Comparison of ENCODE assay signal across 1 cellular context in genomic region chr6:108294787-108295625, GRCh38.
TF ChIP-seq lines count a peak whose summit lies in the region.

Gene AFG1L, plus strand, starts transcription at chr6:108295054. Its CDS starts 26 bp downstream, at chr6:108295080.

TF ChIP-seq in GM12878, 131 proteins besides CTCF, POLR2A, EP300 and RAD21 (continued from another document and continues in another):
- TF ChIP-seq KAT2A (conservative IDR thresholded peaks at IDR 0.05; ENCODE audit: control insufficient read depth, low read depth, low read length) = no peak
- peak; percentile 30; the same call in 1 of the 2 replicates for TF ChIP-seq EED (IDR thresholded peaks at IDR 0.05; ENCODE audit: low read depth)
- TF ChIP-seq YY1 (IDR thresholded peaks at IDR 0.05; ENCODE audit: low read depth, low read length) = peak; percentile 97
- no peak for TF ChIP-seq ZNF592 (IDR thresholded peaks at IDR 0.05)
- no peak for TF ChIP-seq POLR2AphosphoS2 (IDR thresholded peaks at IDR 0.05; ENCODE audit: low read depth, low read length)
- no peak for TF ChIP-seq FOXK2 (IDR thresholded peaks at IDR 0.05)
- TF ChIP-seq SMAD1 (IDR thresholded peaks at IDR 0.05; ENCODE audit: low read depth, partially characterized antibody) = no peak
- 0 out of 2 replicates have a peak, but pooled peaks have one; percentile 37 for TF ChIP-seq RELB (IDR thresholded peaks at IDR 0.05; ENCODE audit: low read depth)
- no peak for TF ChIP-seq MEF2A (IDR thresholded peaks at IDR 0.05; ENCODE audit: insufficient read depth, low read depth, low read length)
- TF ChIP-seq RELA (IDR thresholded peaks at IDR 0.05; ENCODE audit: borderline replicate concordance, partially characterized antibody) = peak; percentile 37
- peak; percentile 95 for TF ChIP-seq IKZF1 (conservative IDR thresholded peaks at IDR 0.05)
- TF ChIP-seq PKNOX1 (IDR thresholded peaks at IDR 0.05) = no peak
- TF ChIP-seq ZBTB4 (CRISPR knock-in tag; IDR thresholded peaks at IDR 0.05) = no peak
- no peak for TF ChIP-seq TCF7 (IDR thresholded peaks at IDR 0.05; ENCODE audit: borderline replicate concordance)
- no peak for TF ChIP-seq ZSCAN29 (IDR thresholded peaks at IDR 0.05)
- peak; percentile 22 for TF ChIP-seq USF1 (IDR thresholded peaks at IDR 0.05; ENCODE audit: borderline replicate concordance, extremely low read length, insufficient read depth, low read depth, low read length)
- TF ChIP-seq IKZF2 (IDR thresholded peaks at IDR 0.05) = peak; percentile 44 to 65; a peak in 2 of 4 replicates
- no peak for TF ChIP-seq RFX5 (IDR thresholded peaks at IDR 0.05; ENCODE audit: low read depth, low read length)
- TF ChIP-seq E2F4 (IDR thresholded peaks at IDR 0.05; ENCODE audit: low read depth, low read length) = no peak
- TF ChIP-seq CREM (IDR thresholded peaks at IDR 0.05; ENCODE audit: low read depth) = peak; percentile 55; the same call in 1 of the 2 replicates
- TF ChIP-seq ATF3 (IDR thresholded peaks at IDR 0.05; ENCODE audit: borderline replicate concordance, extremely low read depth, low read depth, low read length) = no peak
- no peak for TF ChIP-seq CEBPZ (IDR thresholded peaks at IDR 0.05; ENCODE audit: low read depth, low read length)
- no peak for TF ChIP-seq BCLAF1 (IDR thresholded peaks at IDR 0.05)
- no peak for TF ChIP-seq CBX3 (IDR thresholded peaks at IDR 0.05; ENCODE audit: borderline replicate concordance, low read depth)
- 0 out of 2 replicates have a peak, but pooled peaks have one; percentile 21 for TF ChIP-seq MTA2 (IDR thresholded peaks at IDR 0.05; ENCODE audit: low read depth)
- TF ChIP-seq CUX1 (IDR thresholded peaks at IDR 0.05; ENCODE audit: insufficient replicate concordance, low read depth, low read length) = no peak
- no peak for TF ChIP-seq NRF1 (conservative IDR thresholded peaks at IDR 0.05; ENCODE audit: low read depth, low read length)
- TF ChIP-seq LARP7 (IDR thresholded peaks at IDR 0.05) = peak; percentile 72
- no peak for TF ChIP-seq HDAC6 (IDR thresholded peaks at IDR 0.05; ENCODE audit: unreplicated experiment)
